14 cellular contexts compared by ENCODE assay signal in genomic region chr7:6708304-6708703, GRCh38. TPM values are rescaled to one million over a fixed set of nuclear protein-coding genes. Genes with fewer than 3 reads are reported as not detected.
"Had no signal": no experiment of that assay in that cellular context is flagged by ENCODE, and none has a peak within 500 bp of the region (broad histone marks: within the 10 kb centered on the region; RNA-seq: fewer than 3 reads in every experiment).

No MANE protein-coding gene starts in this region.

- DNase-seq: activated gamma-delta T cell; amniotic stem cell; brain microvascular endothelial cell; cerebellar nuclear complex; left cardiac atrium; mammary epithelial cell; ovary; SIG-M5; stimulated activated CD4-positive, alpha-beta T cell treated with anti-CD3 and anti-CD28 coated beads, Interleukin-12 subunit alpha, Interleukin-12 subunit beta, amount 100 ng/mL, for 4 hours; stimulated activated naive CD8-positive, alpha-beta T cell treated with anti-CD3 and anti-CD28 coated beads, Interleukin-15, Interleukin-2, amounts not matched to agents 100 U/mL and 50 U/mL, for 24 hours had no signal

- H3K27ac Mint-ChIP-seq: neural progenitor cell had no signal

- H3K27ac ChIP-seq: brain microvascular endothelial cell, esophagus muscularis mucosa, neural progenitor cell, ovary, suprapubic skin had no signal

- H3K4me3 ChIP-seq: esophagus muscularis mucosa, neural progenitor cell, ovary, suprapubic skin had no signal

- H3K9me3 ChIP-seq: esophagus muscularis mucosa, ovary, suprapubic skin had no signal

- H3K27me3 ChIP-seq: brain microvascular endothelial cell, esophagus muscularis mucosa, ovary, suprapubic skin had no signal

- ATAC-seq: left cardiac atrium; stimulated activated naive CD8-positive, alpha-beta T cell treated with anti-CD3 and anti-CD28 coated beads, Interleukin-15, Interleukin-2, amounts not matched to agents 100 U/mL and 50 U/mL, for 24 hours had no signal

- H3K36me3 ChIP-seq: ovary had no signal

RNA-seq across cellular contexts. Expression of gene RSPH10B2, which starts 45.6 kb away (rescaled TPM):
- total RNA-seq: left cardiac atrium, mammary epithelial cell, suprapubic skin, ureter had no signal
- polyA plus RNA-seq: mammary epithelial cell had no signal
